ENCODE assay signal across 25 cellular contexts in the genomic region with DNA sequence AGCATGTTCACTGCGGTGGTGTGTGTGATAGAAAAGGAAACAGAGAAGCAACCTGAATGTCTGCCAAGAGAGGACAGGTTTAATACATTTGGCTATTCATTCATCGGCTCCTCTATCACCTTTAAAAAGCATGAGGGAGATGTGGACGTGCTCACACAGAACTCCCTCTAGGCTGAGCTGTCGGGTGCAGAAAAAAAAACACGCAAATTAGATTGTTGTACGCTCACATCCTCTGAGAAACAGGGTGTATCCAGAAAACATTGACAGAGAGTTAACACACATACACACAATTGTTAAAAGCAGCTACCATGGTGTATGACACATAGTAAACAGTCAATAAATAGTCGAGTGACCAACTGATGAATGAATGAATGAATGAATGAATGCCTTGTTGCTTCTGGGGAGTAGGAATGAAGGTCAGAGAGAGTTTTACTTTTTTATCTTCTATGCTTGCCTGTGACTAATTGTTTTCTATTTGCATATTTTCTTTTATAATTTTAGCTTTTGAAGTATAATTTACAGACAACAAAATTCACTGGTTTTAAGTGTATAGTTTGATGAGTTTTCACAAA.
"Had no signal": no experiment of that assay in that cellular context is flagged by ENCODE, and none has a peak within 500 bp of the region (broad histone marks: within the 10 kb centered on the region; RNA-seq: fewer than 3 reads in every experiment).

No MANE protein-coding gene starts in this region.

- H3K4me1 ChIP-seq: ascending aorta, spleen, suprapubic skin, tibial artery had no signal

- H3K9ac ChIP-seq: parathyroid adenoma had no signal

- DNase-seq: activated CD4-positive, alpha-beta memory T cell treated with anti-CD3 and anti-CD28 coated beads for 36 hours; activated CD4-positive, alpha-beta T cell treated with anti-CD3 and anti-CD28 coated beads, Interleukin-2, amount 10 ng/mL, durations not matched to agents 24 days and 14 days; activated CD4-positive, CD25-positive, alpha-beta regulatory T cell treated with anti-CD3 and anti-CD28 coated beads, Interleukin-2, amount 50 U/mL, for 72 hours; activated CD8-positive, alpha-beta memory T cell treated with anti-CD3 and anti-CD28 coated beads, Interleukin-2, amount 50 U/mL, for 48 hours; activated gamma-delta T cell; activated naive CD4-positive, alpha-beta T cell treated with anti-CD3 and anti-CD28 coated beads, Interleukin-2, amount 10 ng/mL, durations not matched to agents 7 days and 5 days; activated naive CD8-positive, alpha-beta T cell treated with anti-CD3 and anti-CD28 coated beads, Interleukin-2, amount 10 ng/mL, durations not matched to agents 7 days and 5 days; activated T-cell treated with anti-CD3 and anti-CD28 coated beads, Interleukin-2, amount 50 U/mL, for 24 hours; caudate nucleus; cortex of kidney; effector memory CD8-positive, alpha-beta T cell; foreskin melanocyte; heart right ventricle; left ventricle myocardium inferior; nephron progenitor cell; right cardiac atrium; stimulated activated naive CD4-positive, alpha-beta T cell; tibial artery had no signal

- H2AFZ ChIP-seq: parathyroid adenoma had no signal

- H3K36me3 ChIP-seq: ascending aorta, esophagus muscularis mucosa, heart right ventricle, left ventricle myocardium inferior, spleen, suprapubic skin, tibial artery had no signal

- ATAC-seq: effector memory CD8-positive, alpha-beta T cell; heart right ventricle; right cardiac atrium had no signal

- H3K79me2 ChIP-seq: parathyroid adenoma had no signal

- H3K27ac ChIP-seq: ascending aorta, esophagus muscularis mucosa, heart right ventricle, left ventricle myocardium inferior, parathyroid adenoma, spleen, suprapubic skin, tibial artery had no signal

- H3K27me3 ChIP-seq: ascending aorta had no signal

- H3K9me3 ChIP-seq: ascending aorta, esophagus muscularis mucosa, heart right ventricle, left ventricle myocardium inferior, spleen, suprapubic skin, tibial artery had no signal

- FAIRE-seq: endothelial cell of umbilical vein had no signal

- H3K4me3 ChIP-seq: ascending aorta, esophagus muscularis mucosa, heart right ventricle, left ventricle myocardium inferior, lung, spleen, suprapubic skin, tibial artery had no signal
